14 cellular contexts compared by ENCODE assay signal in genomic region chr9:130537346-130538050, GRCh38. TPM values are rescaled to one million over a fixed set of nuclear protein-coding genes. Genes with fewer than 3 reads are reported as not detected.
DNase-seq lines count a peak whose midpoint lies in the region; ATAC-seq, FAIRE-seq and TF ChIP-seq lines count a peak whose summit lies in the region.
"Had no signal": no experiment of that assay in that cellular context is flagged by ENCODE, and none has a peak within 500 bp of the region (broad histone marks: within the 10 kb centered on the region; RNA-seq: fewer than 3 reads in every experiment).

No MANE protein-coding gene starts in this region.

- H3K4me1 Mint-ChIP-seq in natural killer cell treated with Interleukin-12 subunit alpha and Interleukin-12 subunit beta and Interleukin-15 and Interleukin-18, amount 100 ng/mL, for 72 hours (ENCODE audit: low read depth in 2 of 2) = peaks cover 7 to 14% of the 10 kb centered on the region in 2 donors
- H3K4me1 Mint-ChIP-seq in CD4-positive, alpha-beta memory T cell = peaks cover 11 to 20% (median 12%) of the 10 kb centered on the region in 4 donors

- ATAC-seq in natural killer cell treated with Interleukin-12 subunit alpha and Interleukin-12 subunit beta and Interleukin-15 and Interleukin-18, amount 100 ng/mL, for 72 hours = peak; percentile 34 to 41
- ATAC-seq in GM19467 (IDR thresholded peaks at IDR 0.05; ENCODE audit: unreplicated experiment) = no peak
- ATAC-seq: WTC11 had no signal

- no peak overlapping the region for H3K27ac ChIP-seq in CD4-positive, alpha-beta memory T cell (ENCODE audit: low read depth, low read length)

- peaks cover 49 to 57% of the 10 kb centered on the region in 2 donors for H3K27me3 Mint-ChIP-seq in natural killer cell treated with Interleukin-12 subunit alpha and Interleukin-12 subunit beta and Interleukin-15 and Interleukin-18, amount 100 ng/mL, for 72 hours
- peaks cover 44 to 49% of the 10 kb centered on the region in 2 donors for H3K27me3 Mint-ChIP-seq in CD4-positive, alpha-beta memory T cell

- no peak overlapping the region for H3K27ac Mint-ChIP-seq in natural killer cell treated with Interleukin-12 subunit alpha and Interleukin-12 subunit beta and Interleukin-15 and Interleukin-18, amount 100 ng/mL, for 72 hours
- no peak overlapping the region for H3K27ac Mint-ChIP-seq in CD4-positive, alpha-beta memory T cell
- H3K27ac Mint-ChIP-seq: WTC11 had no signal

- POLR2A ChIA-PET in CD4-positive, alpha-beta memory T cell (lab: Charles Lee; ENCODE audit: partially characterized antibody) = no interaction called here

- intact Hi-C loops in CD4-positive, alpha-beta memory T cell (cut with micrococcal nuclease) = no loop called here

- peaks cover 6% of the 10 kb centered on the region for H3K4me1 ChIP-seq in CD4-positive, alpha-beta memory T cell (ENCODE audit: insufficient read depth, low read length)

- H3K36me3 Mint-ChIP-seq in natural killer cell treated with Interleukin-12 subunit alpha and Interleukin-12 subunit beta and Interleukin-15 and Interleukin-18, amount 100 ng/mL, for 72 hours = no peaks in the 10 kb centered on the region
- peaks cover 0 to 3% of the 10 kb centered on the region in 2 donors for H3K36me3 Mint-ChIP-seq in CD4-positive, alpha-beta memory T cell
- H3K36me3 Mint-ChIP-seq: WTC11 had no signal

- peaks cover 17% of the 10 kb centered on the region for H3K27me3 ChIP-seq in CD4-positive, alpha-beta memory T cell (ENCODE audit: insufficient read depth, low read length)

- DNase-seq in Daoy (ENCODE audit: low read depth) = peak; percentile 30
- DNase-seq in NCI-H226 = peak; percentile 47
- DNase-seq in choroid plexus epithelial cell (ENCODE audit: low read depth) = peak; percentile 11
- no peak for DNase-seq in natural killer cell treated with Interleukin-12 subunit alpha and Interleukin-12 subunit beta and Interleukin-15 and Interleukin-18, amount 100 ng/mL, for 72 hours (ENCODE audit: low spot score)
- no peak for DNase-seq in hippocampal formation (lab: John Stamatoyannopoulos, UW)
- no peak for DNase-seq in CD4-positive, alpha-beta memory T cell
- no peak for DNase-seq in GM19239 (ENCODE audit: insufficient read length, low spot score)
- DNase-seq: central memory CD4-positive, alpha-beta T cell; occipital lobe; RPMI8226; stimulated activated naive CD4-positive, alpha-beta T cell had no signal

- CTCF ChIA-PET in CD4-positive, alpha-beta memory T cell (lab: Charles Lee; ENCODE audit: partially characterized antibody) = no interaction called here

- no peak for TF ChIP-seq CTCF in choroid plexus epithelial cell (conservative IDR thresholded peaks at IDR 0.05; ENCODE audit: low read depth, low read length)

- H3K9me3 ChIP-seq in CD4-positive, alpha-beta memory T cell (ENCODE audit: control insufficient read depth in 1 of 2, low read length in 2 of 2) = no peaks in the 10 kb centered on the region

- no peaks in the 10 kb centered on the region for H3K9me3 Mint-ChIP-seq in natural killer cell treated with Interleukin-12 subunit alpha and Interleukin-12 subunit beta and Interleukin-15 and Interleukin-18, amount 100 ng/mL, for 72 hours
- peaks cover 0 to 2% (median 0%) of the 10 kb centered on the region in 8 donors for H3K9me3 Mint-ChIP-seq in CD4-positive, alpha-beta memory T cell
- H3K9me3 Mint-ChIP-seq: WTC11 had no signal

- no peaks in the 10 kb centered on the region for H3K36me3 ChIP-seq in CD4-positive, alpha-beta memory T cell (ENCODE audit: insufficient read depth, low read length)

- H3K4me3 Mint-ChIP-seq in natural killer cell treated with Interleukin-12 subunit alpha and Interleukin-12 subunit beta and Interleukin-15 and Interleukin-18, amount 100 ng/mL, for 72 hours = no peak overlapping the region
- peak overlapping the region in 3 of 8 donors; percentile 9 to 56 (median 47) for H3K4me3 Mint-ChIP-seq in CD4-positive, alpha-beta memory T cell
- H3K4me3 Mint-ChIP-seq: WTC11 had no signal

- no peak overlapping the region for H3K4me3 ChIP-seq in choroid plexus epithelial cell (ENCODE audit: low read depth, low read length)
- H3K4me3 ChIP-seq in CD4-positive, alpha-beta memory T cell (ENCODE audit: low read length in 2 of 2) = no peak overlapping the region

- no peak for FAIRE-seq in GM19239 (lab: Jason Lieb, UNC)
- FAIRE-seq: frontal cortex had no signal

RNA-seq across cellular contexts. Expression of gene FUBP3, which starts 41.9 kb away (rescaled TPM):
- 61.5 and 80.6 TPM in 2 replicates for total RNA-seq in Daoy (2014; rRNA removed; shearing (Covaris generic))
- 10 to 100 TPM; 43.8 to 47.2 TPM for total RNA-seq in natural killer cell treated with Interleukin-12 subunit alpha and Interleukin-12 subunit beta and Interleukin-15 and Interleukin-18, amount 100 ng/mL, for 72 hours
- 10 to 100 TPM; 45.5 to 46.5 TPM for total RNA-seq in CD4-positive, alpha-beta memory T cell
- polyA plus RNA-seq in CD4-positive, alpha-beta memory T cell = 10 to 100 TPM; 27.6 to 35.2 TPM

Comparison
In these comparisons a context has a peak if more than half of its experiments do, and no peak if none do; other contexts are left out.
1. DNase-seq: peak in Daoy (single experiment), NCI-H226 (single experiment) and choroid plexus epithelial cell (single experiment); none in natural killer cell treated with Interleukin-12 subunit alpha and Interleukin-12 subunit beta and Interleukin-15 and Interleukin-18, amount 100 ng/mL, for 72 hours (single experiment), hippocampal formation (0 of 2), CD4-positive, alpha-beta memory T cell (0 of 5) and GM19239 (single experiment).